In the genomic region with DNA sequence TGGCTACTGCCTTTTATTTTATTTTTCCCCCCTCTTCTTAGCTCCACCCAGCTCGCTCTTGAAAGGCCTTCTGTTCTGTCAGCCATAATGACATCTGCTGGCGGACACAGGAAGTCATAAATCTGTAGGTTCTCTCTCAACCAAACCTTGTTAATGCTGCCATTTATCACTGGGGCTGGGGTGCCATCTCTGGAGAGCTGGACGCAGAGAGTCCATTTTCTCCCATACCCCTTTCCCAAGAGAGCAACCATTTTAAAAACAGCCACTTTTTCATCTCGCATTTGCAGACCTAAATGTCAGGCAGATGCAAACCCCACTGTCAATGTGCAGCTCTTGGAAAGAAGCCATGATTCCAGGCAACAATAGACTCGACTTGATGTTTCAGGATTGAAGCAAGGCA, we compare ENCODE assay signal across 1 cellular context.
A peak's percentile ranks its signal among the peaks of the same experiment; 100 is the strongest.
TF ChIP-seq lines count a peak whose summit lies in the region.

No MANE protein-coding gene starts in this region.

TF ChIP-seq in K562, 482 proteins besides CTCF, POLR2A, EP300 and RAD21 (continued from another document and continues in another):
- TF ChIP-seq, protein P1, sequence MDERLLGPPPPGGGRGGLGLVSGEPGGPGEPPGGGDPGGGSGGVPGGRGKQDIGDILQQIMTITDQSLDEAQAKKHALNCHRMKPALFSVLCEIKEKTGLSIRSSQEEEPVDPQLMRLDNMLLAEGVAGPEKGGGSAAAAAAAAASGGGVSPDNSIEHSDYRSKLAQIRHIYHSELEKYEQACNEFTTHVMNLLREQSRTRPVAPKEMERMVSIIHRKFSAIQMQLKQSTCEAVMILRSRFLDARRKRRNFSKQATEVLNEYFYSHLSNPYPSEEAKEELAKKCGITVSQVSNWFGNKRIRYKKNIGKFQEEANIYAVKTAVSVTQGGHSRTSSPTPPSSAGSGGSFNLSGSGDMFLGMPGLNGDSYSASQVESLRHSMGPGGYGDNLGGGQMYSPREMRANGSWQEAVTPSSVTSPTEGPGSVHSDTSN (CRISPR knock-in tag; IDR thresholded peaks at IDR 0.05; ENCODE audit: low read depth): no peak
- TF ChIP-seq, protein P1 (tag; conservative IDR thresholded peaks at IDR 0.05; ENCODE audit: low read depth): peak; percentile 98
- TF ChIP-seq HCFC1 (IDR thresholded peaks at IDR 0.05; ENCODE audit: low read depth, low read length): no peak
- TF ChIP-seq MYBL2 (IDR thresholded peaks at IDR 0.05; ENCODE audit: low read depth): no peak
- TF ChIP-seq MYBL2 (CRISPR knock-in tag; IDR thresholded peaks at IDR 0.05; ENCODE audit: borderline replicate concordance): no peak
- peak; percentile 71 for TF ChIP-seq ZNF175 (CRISPR knock-in tag; IDR thresholded peaks at IDR 0.05; ENCODE audit: low read depth)
- no peak for TF ChIP-seq CAMTA2 (CRISPR knock-in tag; conservative IDR thresholded peaks at IDR 0.05)
- no peak for TF ChIP-seq TCFL5 (CRISPR knock-in tag; conservative IDR thresholded peaks at IDR 0.05)
- TF ChIP-seq NONO (IDR thresholded peaks at IDR 0.05; ENCODE audit: low read depth in 2 of 2, low read length in 1 of 2): no peak
- no peak for TF ChIP-seq ZNF217 (CRISPR knock-in tag; IDR thresholded peaks at IDR 0.05)
- TF ChIP-seq ARID1B (IDR thresholded peaks at IDR 0.05): no peak
- no peak for TF ChIP-seq ZNF24 (IDR thresholded peaks at IDR 0.05)
- TF ChIP-seq PRPF4 (IDR thresholded peaks at IDR 0.05; ENCODE audit: insufficient read depth, low read depth, low read length, poor library complexity, severe bottlenecking): no peak
- TF ChIP-seq FOXP4 (CRISPR knock-in tag; IDR thresholded peaks at IDR 0.05; ENCODE audit: borderline replicate concordance): no peak
- peak in 1 of 3 experiments; percentile 84 for TF ChIP-seq YY1 (IDR thresholded peaks at IDR 0.05; ENCODE audit: borderline replicate concordance in 1 of 3, control insufficient read depth in 1 of 3, extremely low read depth in 1 of 3, insufficient read depth in 3 of 3, insufficient read length in 1 of 3, insufficient replicate concordance in 2 of 3, low read depth in 1 of 3, low read length in 2 of 3)
- TF ChIP-seq E2F6 (IDR thresholded peaks at IDR 0.05; ENCODE audit: borderline replicate concordance in 1 of 2, extremely low read depth in 1 of 2, insufficient read depth in 1 of 2, insufficient read length in 1 of 2, low read depth in 1 of 2, low read length in 1 of 2, poor library complexity in 1 of 2, severe bottlenecking in 1 of 2): peak in 1 of 2 experiments; percentile 17
- TF ChIP-seq ZNF511 (CRISPR knock-in tag; IDR thresholded peaks at IDR 0.05): no peak
- TF ChIP-seq ZNF778 (CRISPR knock-in tag; IDR thresholded peaks at IDR 0.05): no peak
- no peak for TF ChIP-seq ZSCAN29 (IDR thresholded peaks at IDR 0.05)
- no peak for TF ChIP-seq ZBTB7A (IDR thresholded peaks at IDR 0.05; ENCODE audit: borderline replicate concordance, control insufficient read depth, low read depth, low read length)
- no peak for TF ChIP-seq AFF1 (IDR thresholded peaks at IDR 0.05; ENCODE audit: low read depth in 1 of 2, partially characterized antibody in 2 of 2)
- TF ChIP-seq, protein P2, sequence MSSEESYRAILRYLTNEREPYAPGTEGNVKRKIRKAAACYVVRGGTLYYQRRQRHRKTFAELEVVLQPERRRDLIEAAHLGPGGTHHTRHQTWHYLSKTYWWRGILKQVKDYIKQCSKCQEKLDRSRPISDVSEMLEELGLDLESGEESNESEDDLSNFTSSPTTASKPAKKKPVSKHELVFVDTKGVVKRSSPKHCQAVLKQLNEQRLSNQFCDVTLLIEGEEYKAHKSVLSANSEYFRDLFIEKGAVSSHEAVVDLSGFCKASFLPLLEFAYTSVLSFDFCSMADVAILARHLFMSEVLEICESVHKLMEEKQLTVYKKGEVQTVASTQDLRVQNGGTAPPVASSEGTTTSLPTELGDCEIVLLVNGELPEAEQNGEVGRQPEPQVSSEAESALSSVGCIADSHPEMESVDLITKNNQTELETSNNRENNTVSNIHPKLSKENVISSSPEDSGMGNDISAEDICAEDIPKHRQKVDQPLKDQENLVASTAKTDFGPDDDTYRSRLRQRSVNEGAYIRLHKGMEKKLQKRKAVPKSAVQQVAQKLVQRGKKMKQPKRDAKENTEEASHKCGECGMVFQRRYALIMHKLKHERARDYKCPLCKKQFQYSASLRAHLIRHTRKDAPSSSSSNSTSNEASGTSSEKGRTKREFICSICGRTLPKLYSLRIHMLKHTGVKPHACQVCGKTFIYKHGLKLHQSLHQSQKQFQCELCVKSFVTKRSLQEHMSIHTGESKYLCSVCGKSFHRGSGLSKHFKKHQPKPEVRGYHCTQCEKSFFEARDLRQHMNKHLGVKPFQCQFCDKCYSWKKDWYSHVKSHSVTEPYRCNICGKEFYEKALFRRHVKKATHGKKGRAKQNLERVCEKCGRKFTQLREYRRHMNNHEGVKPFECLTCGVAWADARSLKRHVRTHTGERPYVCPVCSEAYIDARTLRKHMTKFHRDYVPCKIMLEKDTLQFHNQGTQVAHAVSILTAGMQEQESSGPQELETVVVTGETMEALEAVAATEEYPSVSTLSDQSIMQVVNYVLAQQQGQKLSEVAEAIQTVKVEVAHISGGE (CRISPR knock-in tag; IDR thresholded peaks at IDR 0.05): no peak
- TF ChIP-seq ZKSCAN8 (CRISPR knock-in tag; IDR thresholded peaks at IDR 0.05): no peak
- peak; percentile 60 for TF ChIP-seq ETV1 (tag; conservative IDR thresholded peaks at IDR 0.05; ENCODE audit: low read depth)
- no peak for TF ChIP-seq FOXA3 (CRISPR knock-in tag; conservative IDR thresholded peaks at IDR 0.05 in 1 of 2, IDR thresholded peaks at IDR 0.05 in 1 of 2)
- 0 out of 4 replicates have a peak, but pooled peaks of 1 of the 2 experiments have one; percentile 39 for TF ChIP-seq ZNF639 (CRISPR knock-in tag; conservative IDR thresholded peaks at IDR 0.05 in 1 of 2, IDR thresholded peaks at IDR 0.05 in 1 of 2)
- TF ChIP-seq, protein P3, sequence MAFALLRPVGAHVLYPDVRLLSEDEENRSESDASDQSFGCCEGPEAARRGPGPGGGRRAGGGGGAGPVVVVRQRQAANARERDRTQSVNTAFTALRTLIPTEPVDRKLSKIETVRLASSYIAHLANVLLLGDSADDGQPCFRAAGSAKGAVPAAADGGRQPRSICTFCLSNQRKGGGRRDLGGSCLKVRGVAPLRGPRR (CRISPR knock-in tag; IDR thresholded peaks at IDR 0.05): no peak
- TF ChIP-seq HES1 (IDR thresholded peaks at IDR 0.05; ENCODE audit: low read depth): no peak
- no peak for TF ChIP-seq ID3 (CRISPR knock-in tag; IDR thresholded peaks at IDR 0.05)
- no peak for TF ChIP-seq ID3 (tag; IDR thresholded peaks at IDR 0.05)
- TF ChIP-seq ZBED1 (IDR thresholded peaks at IDR 0.05): no peak
- TF ChIP-seq ZNF12 (CRISPR knock-in tag; IDR thresholded peaks at IDR 0.05): no peak
- no peak for TF ChIP-seq ZFX (CRISPR knock-in tag; IDR thresholded peaks at IDR 0.05)
- no peak for TF ChIP-seq MCM3 (IDR thresholded peaks at IDR 0.05)
- no peak for TF ChIP-seq STAT5B (CRISPR knock-in tag; IDR thresholded peaks at IDR 0.05)
- no peak for TF ChIP-seq ZBTB49 (CRISPR knock-in tag; IDR thresholded peaks at IDR 0.05; ENCODE audit: borderline replicate concordance)
- no peak for TF ChIP-seq ZBTB8A (IDR thresholded peaks at IDR 0.05; ENCODE audit: partially characterized antibody)
- TF ChIP-seq GABPA (tag; conservative IDR thresholded peaks at IDR 0.05; ENCODE audit: low read depth): peak; percentile 73
- no peak for TF ChIP-seq KAT8 (IDR thresholded peaks at IDR 0.05; ENCODE audit: low read depth)
- TF ChIP-seq FOXM1 (IDR thresholded peaks at IDR 0.05; ENCODE audit: low read depth): no peak
- no peak for TF ChIP-seq FOXM1 (CRISPR knock-in tag; IDR thresholded peaks at IDR 0.05; ENCODE audit: low read depth)
